Comparison of ENCODE assay signal across 11 cellular contexts in the genomic region with DNA sequence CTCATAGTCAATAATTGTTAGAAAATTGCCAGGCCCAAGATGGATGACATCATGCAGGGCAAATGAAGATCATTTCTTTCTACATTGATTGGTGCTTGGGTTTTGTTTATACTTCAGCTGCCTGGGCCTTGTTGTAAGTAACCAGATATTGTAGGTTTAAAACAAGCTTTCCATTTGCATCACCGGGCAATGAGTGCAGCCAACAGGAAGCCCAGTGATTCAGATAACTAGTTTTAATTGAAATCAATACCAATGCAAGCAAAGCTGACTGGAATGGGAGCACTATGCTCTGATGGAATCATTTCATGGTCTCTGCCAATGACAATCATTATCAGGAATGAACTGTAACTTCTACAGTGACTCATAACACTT.
A peak's percentile ranks its signal among the peaks of the same experiment; 100 is the strongest.
DNase-seq lines count a peak whose midpoint lies in the region; ATAC-seq and TF ChIP-seq lines count a peak whose summit lies in the region.
"Had no signal": no experiment of that assay in that cellular context is flagged by ENCODE, and none has a peak within 500 bp of the region (broad histone marks: within the 10 kb centered on the region; RNA-seq: fewer than 3 reads in every experiment).

No MANE protein-coding gene starts in this region.

- H3K4me1 ChIP-seq in foreskin keratinocyte = no peaks in the 10 kb centered on the region
- H3K4me1 ChIP-seq: lower lobe of right lung had no signal

- no peak overlapping the region for H3K27ac ChIP-seq in foreskin keratinocyte
- H3K27ac ChIP-seq: lower lobe of right lung, SK-N-MC had no signal

- TF ChIP-seq CTCF in AG04449 (IDR thresholded peaks at IDR 0.05; ENCODE audit: insufficient read depth, low read length, missing control alignments) (no peak), foreskin keratinocyte (conservative IDR thresholded peaks at IDR 0.05) (no peak)

- ATAC-seq in foreskin keratinocyte (peak; percentile 21), HG02884 (IDR thresholded peaks at IDR 0.05; ENCODE audit: unreplicated experiment) (no peak)
- ATAC-seq: lower lobe of right lung had no signal

- H3K27me3 ChIP-seq in foreskin keratinocyte = no peaks in the 10 kb centered on the region

- CTCF ChIA-PET in AG04449 (lab: Yijun Ruan, JAX) = interaction anchor here (0.7 to 2.1 kb wide), 3 partner anchors 10 to 389 kb away, joined by 3 to 5 read pairs (median 3); no protein-coding TSS in a partner anchor

- DNase-seq in AG04449 (ENCODE audit: low read depth, low spot score) (peak; percentile 77), GM04504 (ENCODE audit: low read depth) (peak; percentile 32), RPMI7951 (ENCODE audit: low read depth) (peak; percentile 42), foreskin keratinocyte (peak; percentile 8 to 26), DMS 273 (lab: John Stamatoyannopoulos, UW; ENCODE audit: unreplicated experiment) (no peak), COLO829 (ENCODE audit: low spot score) (no peak), hypothalamus (lab: John Stamatoyannopoulos, UW) (no peak)
- DNase-seq: DMS79, lower lobe of right lung had no signal

- POLR2A ChIA-PET in AG04449 (lab: Yijun Ruan, JAX) = interaction anchor here (0.7 kb wide), 1 partner anchor 281 kb away, joined by 3 read pairs; no protein-coding TSS in a partner anchor

- no peak overlapping the region for H3K4me3 ChIP-seq in AG04449 (ENCODE audit: low read depth, low read length)
- H3K4me3 ChIP-seq: lower lobe of right lung, SK-N-MC had no signal

Comparison
In these comparisons a context has a peak if more than half of its experiments do, and no peak if none do; other contexts are left out.
1. DNase-seq: peak in AG04449 (single experiment), GM04504 (single experiment), RPMI7951 (single experiment) and foreskin keratinocyte (2 of 2); none in DMS 273 (single experiment), COLO829 (single experiment) and hypothalamus (0 of 51).